Comparison of ENCODE assay signal across 1 cellular context in genomic region chr1:152313970-152314369, GRCh38.
TF ChIP-seq lines count a peak whose summit lies in the region.

No MANE protein-coding gene starts in this region.

TF ChIP-seq in K562, 482 proteins besides CTCF, POLR2A, EP300 and RAD21 (continued from another document):
- TF ChIP-seq CREB3 (tag; conservative IDR thresholded peaks at IDR 0.05; ENCODE audit: low read depth) (no peak), CEBPB (tag; IDR thresholded peaks at IDR 0.05) (peak; percentile 31; the same call in 1 of the 2 replicates), MCM2 (IDR thresholded peaks at IDR 0.05; ENCODE audit: low read depth) (no peak), NR1H2 (CRISPR knock-in tag; IDR thresholded peaks at IDR 0.05) (no peak), ZNF592 (IDR thresholded peaks at IDR 0.05) (no peak), ZNF561 (CRISPR knock-in tag; conservative IDR thresholded peaks at IDR 0.05) (no peak), SIRT6 (IDR thresholded peaks at IDR 0.05; ENCODE audit: low read depth, low read length) (no peak), THRAP3 (IDR thresholded peaks at IDR 0.05; ENCODE audit: borderline replicate concordance) (no peak)
TF ChIP-seq in K562: peak in this region for 1.
